17 cellular contexts compared by ENCODE assay signal in genomic region chr11:35126879-35127576, GRCh38. TPM values are rescaled to one million over a fixed set of nuclear protein-coding genes. Genes with fewer than 3 reads are reported as not detected.
DNase-seq lines count a peak whose midpoint lies in the region; ATAC-seq and TF ChIP-seq lines count a peak whose summit lies in the region.
"Had no signal": no experiment of that assay in that cellular context is flagged by ENCODE, and none has a peak within 500 bp of the region (broad histone marks: within the 10 kb centered on the region; RNA-seq: fewer than 3 reads in every experiment).

No MANE protein-coding gene starts in this region.

- H3K9me3 Mint-ChIP-seq in T-helper 2 cell treated with Interferon-gamma antibody and Interleukin-4, amounts not matched to agents 5 μg/mL and 100 μg/mL, for 36 hours, result peaks cover 3% of the 10 kb centered on the region
- no peaks in the 10 kb centered on the region for H3K9me3 Mint-ChIP-seq in nephron progenitor cell
- H3K9me3 Mint-ChIP-seq: type B pancreatic cell had no signal

- H3K4me1 ChIP-seq in Panc1 (ENCODE audit: control insufficient read depth, insufficient read depth, low read length), result peaks cover 4% of the 10 kb centered on the region; the same call in 1 of the 2 replicates
- H3K4me1 ChIP-seq: Caco-2 had no signal

- peak overlapping the region; percentile 58 for H3K27ac Mint-ChIP-seq in T-helper 2 cell treated with Interferon-gamma antibody and Interleukin-4, amounts not matched to agents 5 μg/mL and 100 μg/mL, for 36 hours
- peak overlapping the region; percentile 76 for H3K27ac Mint-ChIP-seq in nephron progenitor cell
- H3K27ac Mint-ChIP-seq: type B pancreatic cell had no signal

- peaks cover 41% of the 10 kb centered on the region for H3K4me1 Mint-ChIP-seq in T-helper 2 cell treated with Interferon-gamma antibody and Interleukin-4, amounts not matched to agents 5 μg/mL and 100 μg/mL, for 36 hours (ENCODE audit: low read depth)
- H3K4me1 Mint-ChIP-seq in nephron progenitor cell, result no peaks in the 10 kb centered on the region

- peak overlapping the region; percentile 52 for H3K4me3 Mint-ChIP-seq in T-helper 2 cell treated with Interferon-gamma antibody and Interleukin-4, amounts not matched to agents 5 μg/mL and 100 μg/mL, for 36 hours
- no peak overlapping the region for H3K4me3 Mint-ChIP-seq in nephron progenitor cell
- H3K4me3 Mint-ChIP-seq: type B pancreatic cell had no signal

- no peaks in the 10 kb centered on the region for H3K36me3 ChIP-seq in Panc1 (ENCODE audit: control insufficient read depth, insufficient read depth, low read length)

- peak overlapping the region; percentile 62; the same call in 1 of the 2 replicates for H3K27ac ChIP-seq in Panc1 (ENCODE audit: low read length)

- peak; percentile 34 for ATAC-seq in GM19035 (IDR thresholded peaks at IDR 0.05; ENCODE audit: unreplicated experiment)
- no peak for ATAC-seq in Panc1
- ATAC-seq in GM18867 (IDR thresholded peaks at IDR 0.05; ENCODE audit: unreplicated experiment), result no peak
- ATAC-seq: HCT116, left ventricle myocardium superior had no signal

- no peak for DNase-seq in T-helper 2 cell treated with Interferon-gamma antibody and Interleukin-4, amounts not matched to agents 5 μg/mL and 100 μg/mL, for 36 hours (ENCODE audit: low spot score)
- DNase-seq in T-helper 2 cell (no peak), Panc1 (ENCODE audit: low read depth, low spot score) (no peak), nephron progenitor cell (no peak), ACHN (no peak), kidney glomerular epithelial cell (lab: John Stamatoyannopoulos, UW) (no peak)
- DNase-seq: 8988T; activated gamma-delta T cell; Caco-2; effector CD8-positive, alpha-beta T cell; left ventricle myocardium superior; NCI-H2029 treated with DMSO at 0.1 percent for 48 hours; RPMI8226 had no signal

- no peaks in the 10 kb centered on the region for H3K9me3 ChIP-seq in Panc1 (ENCODE audit: control insufficient read depth, insufficient read depth, low read depth, low read length)
- H3K9me3 ChIP-seq: Caco-2 had no signal

- intact Hi-C loops in Panc1 (cut with micrococcal nuclease; ENCODE audit: unreplicated experiment), result no loop called here

- H3K27me3 Mint-ChIP-seq in T-helper 2 cell treated with Interferon-gamma antibody and Interleukin-4, amounts not matched to agents 5 μg/mL and 100 μg/mL, for 36 hours (ENCODE audit: low read depth), result peaks cover 22% of the 10 kb centered on the region
- H3K27me3 Mint-ChIP-seq in nephron progenitor cell (ENCODE audit: low read depth, poor library complexity), result peaks cover 7% of the 10 kb centered on the region

- no TSS peak for BruUV-seq in Panc1 (replicated peaks; lab: Mats Ljungman, UMichigan)

- POLR2A ChIA-PET in Panc1 (lab: Charles Lee), result no interaction called here

- in situ Hi-C loops in Panc1 (cut with HindIII; ENCODE audit: low pct_unique_long_range_greater_than_20kb, low sequenced_read_pairs), result no loop called here
- in situ Hi-C loops in ACHN (cut with HindIII; ENCODE audit: low pct_ligation_motif_present, low pct_unique_long_range_greater_than_20kb, low sequenced_read_pairs), result no loop called here

- CTCF ChIA-PET in Panc1 (lab: Charles Lee), result no interaction called here

- no peaks in the 10 kb centered on the region for H3K36me3 Mint-ChIP-seq in T-helper 2 cell treated with Interferon-gamma antibody and Interleukin-4, amounts not matched to agents 5 μg/mL and 100 μg/mL, for 36 hours (ENCODE audit: low read depth)
- no peaks in the 10 kb centered on the region for H3K36me3 Mint-ChIP-seq in nephron progenitor cell (ENCODE audit: low read depth)
- H3K36me3 Mint-ChIP-seq: type B pancreatic cell had no signal

- no peak for TF ChIP-seq CTCF in Panc1 (IDR thresholded peaks at IDR 0.05)
- no peak for TF ChIP-seq CTCF in nephron progenitor cell (IDR thresholded peaks at IDR 0.05)

- H3K4me3 ChIP-seq in Panc1 (ENCODE audit: low read depth in 2 of 2, low read length in 2 of 2), result no peak overlapping the region

- no peaks in the 10 kb centered on the region for H3K27me3 ChIP-seq in Panc1 (ENCODE audit: control insufficient read depth, insufficient read depth, low read length)

RNA-seq across cellular contexts. Expression of gene CD44, which starts 11.9 kb away (rescaled TPM):
- total RNA-seq in Panc1 (2021; ENCODE audit: unreplicated experiment), result 1,819 TPM
- polyA plus RNA-seq in Panc1 (2012; ENCODE audit: insufficient read length), result 1,270 TPM
